12 cellular contexts compared by ENCODE assay signal in genomic region chr5:138490648-138491283, GRCh38. TPM values are rescaled to one million over a fixed set of nuclear protein-coding genes. Genes with fewer than 3 reads are reported as not detected.
DNase-seq lines count a peak whose midpoint lies in the region; ATAC-seq and TF ChIP-seq lines count a peak whose summit lies in the region.
"Had no signal": no experiment of that assay in that cellular context is flagged by ENCODE, and none has a peak within 500 bp of the region (broad histone marks: within the 10 kb centered on the region; RNA-seq: fewer than 3 reads in every experiment).

No MANE protein-coding gene starts in this region.

- no peaks in the 10 kb centered on the region for H3K9me3 ChIP-seq in CD4-positive, alpha-beta T cell (ENCODE audit: control insufficient read depth, low read length)
- no peaks in the 10 kb centered on the region for H3K9me3 ChIP-seq in HEK293 (ENCODE audit: control insufficient read depth, insufficient read depth, low read depth, low read length)
- H3K9me3 ChIP-seq in neural cell (ENCODE audit: low read length) = no peaks in the 10 kb centered on the region
- no peaks in the 10 kb centered on the region for H3K9me3 ChIP-seq in mucosa of descending colon
- H3K9me3 ChIP-seq in ovary = no peaks in the 10 kb centered on the region
- H3K9me3 ChIP-seq: SJSA1 had no signal

- no peak for TF ChIP-seq POLR2A in ovary (IDR thresholded peaks at IDR 0.05)

- TF ChIP-seq CTCF in CD4-positive, alpha-beta T cell (IDR thresholded peaks at IDR 0.05) = no peak
- TF ChIP-seq CTCF in HEK293 (tag by site-specific recombination; IDR thresholded peaks at IDR 0.05) (no peak), neural cell (IDR thresholded peaks at IDR 0.05; ENCODE audit: poor library complexity, severe bottlenecking) (no peak), mucosa of descending colon (IDR thresholded peaks at IDR 0.05) (no peak), ovary (IDR thresholded peaks at IDR 0.05) (no peak)

- no peaks in the 10 kb centered on the region for H3K36me3 Mint-ChIP-seq in CD4-positive, alpha-beta T cell (ENCODE audit: low read depth)

- TF ChIP-seq EP300 in neural cell (conservative IDR thresholded peaks at IDR 0.05; ENCODE audit: poor library complexity, severe bottlenecking) (peak; percentile 65), ovary (IDR thresholded peaks at IDR 0.05) (no peak)

- H3K27ac ChIP-seq in CD4-positive, alpha-beta T cell (ENCODE audit: low read depth, low read length) = no peak overlapping the region
- H3K27ac ChIP-seq in HEK293 (ENCODE audit: extremely low read depth, low read depth, low read length) (no peak overlapping the region), cingulate gyrus (ENCODE audit: low read depth, low read length) (peak overlapping the region; percentile 19), neural cell (ENCODE audit: low read length) (peak overlapping the region; percentile 26), ovary (no peak overlapping the region)
- H3K27ac ChIP-seq: SJSA1 had no signal

- POLR2A ChIA-PET in CD4-positive, alpha-beta T cell (lab: Charles Lee) = interaction anchor here (2.3 kb wide), 1 partner anchor 26 kb away, joined by 6 read pairs; the partner anchor contains the start of gene EGR1
- POLR2A ChIA-PET in HEK293 (lab: Yijun Ruan, JAX) = no interaction called here

- H3K27me3 ChIP-seq in CD4-positive, alpha-beta T cell (ENCODE audit: control insufficient read depth, insufficient read depth, low read length) = no peaks in the 10 kb centered on the region
- H3K27me3 ChIP-seq in neural cell (ENCODE audit: insufficient read depth, low read depth, low read length) (no peaks in the 10 kb centered on the region), ovary (no peaks in the 10 kb centered on the region)
- H3K27me3 ChIP-seq: SJSA1 had no signal

- H3K9me2 ChIP-seq in neural cell (ENCODE audit: insufficient read depth, low read length) = no peaks in the 10 kb centered on the region

- H3K4me1 ChIP-seq in HEK293 (ENCODE audit: control insufficient read depth, insufficient read depth, low read length) (peaks cover 8% of the 10 kb centered on the region), mucosa of descending colon (ENCODE audit: low read depth) (peaks cover 16% of the 10 kb centered on the region), ovary (ENCODE audit: insufficient read depth) (peaks cover 15% of the 10 kb centered on the region)

- intact Hi-C loops in CD4-positive, alpha-beta T cell (cut with DNase I, micrococcal nuclease) = loop anchor here (1.0 to 10.0 kb wide), 3 partner anchors 24 to 54 kb away; partner anchors contain the start of gene ETF1 (in 1 of the 2)
- intact Hi-C loops in mucosa of descending colon (cut with DNase I, micrococcal nuclease) = no loop called here
- intact Hi-C loops in ovary (cut with DNase I) = loop anchor here in 2 of 4 donors (2.0 to 10.0 kb wide), 2 partner anchors 28 to 736 kb away; partner anchors contain the start of gene HNRNPA0 (in 1 of the 2)

- CTCF ChIA-PET in CD4-positive, alpha-beta T cell (lab: Charles Lee) = interaction anchor here (0.9 kb wide), 1 partner anchor 24 kb away, joined by 3 read pairs; no protein-coding TSS in a partner anchor
- CTCF ChIA-PET in HEK293 (lab: Yijun Ruan, JAX) = interaction anchor here (1.1 kb wide), 1 partner anchor 41 kb away, joined by 6 read pairs; no protein-coding TSS in a partner anchor

- peak overlapping the region; percentile 50 for H3K9ac ChIP-seq in neural cell (ENCODE audit: low read length)

- H3K4me3 Mint-ChIP-seq in CD4-positive, alpha-beta T cell = peak overlapping the region; percentile 37

- no peak for ATAC-seq in CD4-positive, alpha-beta T cell (ENCODE audit: poor library complexity)
- no peak for ATAC-seq in mucosa of descending colon

- no peaks in the 10 kb centered on the region for H3K79me2 ChIP-seq in neural cell (replicated peaks; ENCODE audit: insufficient read depth, low read length)

- H4K20me1 ChIP-seq in neural cell (ENCODE audit: insufficient read depth) = no peaks in the 10 kb centered on the region

- WGBS in ovary, 3 donors = 85 to 91% (median 88%) methylated on average over 12 of the region's 12 CpGs

- no peak overlapping the region for H3K27ac Mint-ChIP-seq in CD4-positive, alpha-beta T cell

- H3K4me3 ChIP-seq in HEK293 (ENCODE audit: low read depth, low read length) (no peak overlapping the region), neural cell (ENCODE audit: low read length) (peak overlapping the region; percentile 55), mucosa of descending colon (no peak overlapping the region), ovary (no peak overlapping the region)

- no peaks in the 10 kb centered on the region for H3F3A ChIP-seq in neural cell (ENCODE audit: insufficient read depth, low read length, poor library complexity, severe bottlenecking)

- no peaks in the 10 kb centered on the region for H3K36me3 ChIP-seq in HEK293 (ENCODE audit: control insufficient read depth in 2 of 2, insufficient read depth in 1 of 2, low read length in 2 of 2)
- no peaks in the 10 kb centered on the region for H3K36me3 ChIP-seq in neural cell (ENCODE audit: insufficient read depth, low read length)
- no peaks in the 10 kb centered on the region for H3K36me3 ChIP-seq in mucosa of descending colon (ENCODE audit: low read depth)
- no peaks in the 10 kb centered on the region for H3K36me3 ChIP-seq in ovary
- H3K36me3 ChIP-seq: SJSA1 had no signal

- H3K4me1 Mint-ChIP-seq in CD4-positive, alpha-beta T cell (ENCODE audit: low read depth) = peaks cover 15% of the 10 kb centered on the region

- no peak for DNase-seq in CD4-positive, alpha-beta T cell
- DNase-seq in mucosa of descending colon (no peak), NCI-H2029 (lab: John Stamatoyannopoulos, UW) (no peak), NCI-H1092 (lab: John Stamatoyannopoulos, UW) (no peak), ovary (no peak)
- DNase-seq: aorta; NCI-H748 treated with DMSO at 0.1 percent for 48 hours; stimulated activated CD4-positive, alpha-beta T cell treated with anti-CD3 and anti-CD28 coated beads, Interleukin-12 subunit alpha, Interleukin-12 subunit beta, amount 100 ng/mL, for 4 hours had no signal

- H3K27me3 Mint-ChIP-seq in CD4-positive, alpha-beta T cell = peaks cover 18% of the 10 kb centered on the region

- TF ChIP-seq RAD21 in neural cell (conservative IDR thresholded peaks at IDR 0.05) = no peak

- peak overlapping the region; percentile 7 for H2AFZ ChIP-seq in neural cell (ENCODE audit: low read depth, low read length)

- H3K4me2 ChIP-seq in neural cell (ENCODE audit: low read length) = peak overlapping the region; percentile 52

- H3K9me3 Mint-ChIP-seq in CD4-positive, alpha-beta T cell = no peaks in the 10 kb centered on the region

TF ChIP-seq in HEK293, 187 proteins besides CTCF, POLR2A, EP300 and RAD21 (continues in another document):
- TF ChIP-seq ZNF623 (tag by site-specific recombination; IDR thresholded peaks at IDR 0.05) = no peak
- no peak for TF ChIP-seq KLF7 (tag by site-specific recombination; IDR thresholded peaks at IDR 0.05; ENCODE audit: borderline replicate concordance)
- TF ChIP-seq ZNF112 (tag by site-specific recombination; IDR thresholded peaks at IDR 0.05) = no peak
- no peak for TF ChIP-seq ZNF571 (tag by site-specific recombination; IDR thresholded peaks at IDR 0.05)
- TF ChIP-seq ZNF239 (tag by site-specific recombination; IDR thresholded peaks at IDR 0.05) = no peak
- TF ChIP-seq ZNF768 (tag by site-specific recombination; IDR thresholded peaks at IDR 0.05) = no peak
- no peak for TF ChIP-seq ZNF416 (tag by site-specific recombination; IDR thresholded peaks at IDR 0.05)
- peak; percentile 63 for TF ChIP-seq ZBTB17 (tag by site-specific recombination; IDR thresholded peaks at IDR 0.05)
- TF ChIP-seq KLF1 (tag by site-specific recombination; IDR thresholded peaks at IDR 0.05) = peak; percentile 10; the same call in 1 of the 2 replicates

TF ChIP-seq in neural cell, 6 proteins besides CTCF, POLR2A, EP300 and RAD21 (continues in another document):
- peak; percentile 73 for TF ChIP-seq REST (IDR thresholded peaks at IDR 0.05; ENCODE audit: borderline replicate concordance)

RNA-seq across cellular contexts. Expression of gene EGR1, which starts 25.5 kb away (rescaled TPM):
- total RNA-seq in CD4-positive, alpha-beta T cell = 1 to 10 TPM; 5.7 to 6.2 TPM
- polyA plus RNA-seq in neural cell (8.9 and 15.6 TPM in 2 replicates), ovary (100 to 1,000 TPM in 1 of 2 donors, 10 to 100 TPM in 1; 60.4 to 361 TPM)
- 6.6 and 7.3 TPM in 2 replicates for polyA minus RNA-seq in neural cell
- total RNA-seq in mucosa of descending colon (10 to 100 TPM; 16.8 to 90.0 (median 23.5) TPM), ovary (100 to 1,000 TPM in 4 of 7 donors, 10 to 100 TPM in 3; 72.7 to 346 (median 123) TPM)

RNA-seq across cellular contexts. Expression of gene REEP2, which starts 51.9 kb away (rescaled TPM):
- total RNA-seq in CD4-positive, alpha-beta T cell = under 1 TPM; 0.33 to 0.34 TPM
- 146 and 177 TPM in 2 replicates for polyA plus RNA-seq in neural cell
- polyA minus RNA-seq in neural cell = 97.0 and 110 TPM in 2 replicates
- total RNA-seq in mucosa of descending colon = 10 to 100 TPM in 1 of 3 donors, 1 to 10 TPM in 2; 1.0 to 16.3 (median 2.7) TPM
- total RNA-seq in ovary = 10 to 100 TPM in 1 of 7 donors, 1 to 10 TPM in 6; 3.5 to 11.4 (median 5.7) TPM
- polyA plus RNA-seq in ovary = 1 to 10 TPM; 3.5 to 8.0 TPM

RNA-seq across cellular contexts. Expression of gene ETF1, which starts 52.3 kb away (rescaled TPM):
- total RNA-seq in CD4-positive, alpha-beta T cell = 100 to 1,000 TPM; 178 to 187 TPM
- polyA plus RNA-seq in neural cell (56.9 and 62.1 TPM in 2 replicates), ovary (10 to 100 TPM; 29.3 to 70.0 TPM)
- polyA minus RNA-seq in neural cell = 83.9 and 84.7 TPM in 2 replicates
- total RNA-seq in mucosa of descending colon (100 to 1,000 TPM in 1 of 3 donors, 10 to 100 TPM in 2; 66.5 to 114 (median 85.7) TPM), ovary (100 to 1,000 TPM in 1 of 7 donors, 10 to 100 TPM in 6; 41.3 to 106 (median 68.3) TPM)

Comparison
In these comparisons a context has a peak if more than half of its experiments do, and no peak if none do; other contexts are left out.
1. H3K27ac ChIP-seq: peak in cingulate gyrus (single experiment) and neural cell (single experiment); none in CD4-positive, alpha-beta T cell (single experiment), HEK293 (single experiment) and ovary (0 of 2).
2. intact Hi-C loops: an anchor here in CD4-positive, alpha-beta T cell (1.0 to 10.0 kb wide); none called in mucosa of descending colon.